ENCODE assay signal across 24 cellular contexts in genomic region chr17:20123209-20123608, GRCh38.
"Had no signal": no experiment of that assay in that cellular context is flagged by ENCODE, and none has a peak within 500 bp of the region (broad histone marks: within the 10 kb centered on the region; RNA-seq: fewer than 3 reads in every experiment).

No MANE protein-coding gene starts in this region.

- DNase-seq: activated CD4-positive, alpha-beta T cell treated with anti-CD3 and anti-CD28 coated beads, Interleukin-2, amount 50 U/mL, for 1 hour; activated CD8-positive, alpha-beta T cell treated with anti-CD3 and anti-CD28 coated beads for 36 hours; activated gamma-delta T cell treated with Interleukin-2 at 50 U/mL for 16 hours; activated naive CD4-positive, alpha-beta T cell treated with anti-CD3 and anti-CD28 coated beads, Interleukin-2, amount 50 U/mL, for 16 hours; activated T-cell treated with anti-CD3 and anti-CD28 coated beads, Interleukin-2, amount 50 U/mL, for 4 hours; amniotic stem cell; effector CD4-positive, alpha-beta T cell; foreskin keratinocyte; heart left ventricle; kidney glomerular epithelial cell; left ventricle myocardium inferior; mesendoderm; posterior cingulate gyrus; right cardiac atrium; spleen; stimulated activated naive CD4-positive, alpha-beta T cell; trophoblast cell had no signal

- H3K36me3 ChIP-seq: breast epithelium, esophagus muscularis mucosa, left ventricle myocardium inferior, spleen, thoracic aorta, vagina had no signal

- H3K27me3 ChIP-seq: breast epithelium, esophagus muscularis mucosa, heart left ventricle, spleen, vagina had no signal

- H3K9me3 ChIP-seq: breast epithelium, esophagus muscularis mucosa, heart left ventricle, left ventricle myocardium inferior, spleen, thoracic aorta, vagina had no signal

- H3K4me3 ChIP-seq: breast epithelium, esophagus muscularis mucosa, heart left ventricle, left ventricle myocardium inferior, lung, spleen, vagina had no signal

- H3K27ac ChIP-seq: breast epithelium, esophagus muscularis mucosa, foreskin keratinocyte, heart left ventricle, left ventricle myocardium inferior, spleen, vagina had no signal

- H3K4me1 ChIP-seq: breast epithelium, foreskin keratinocyte, vagina had no signal

- ATAC-seq: activated CD8-positive, alpha-beta T cell treated with anti-CD3 and anti-CD28 coated beads for 36 hours; activated T-cell treated with anti-CD3 and anti-CD28 coated beads, Interleukin-2, amount 50 U/mL, for 4 hours; activated T-helper 17 cell treated with anti-CD3 and anti-CD28 coated beads, Interleukin-2, amount 50 U/mL, for 72 hours; foreskin keratinocyte; natural killer cell treated with Interleukin-12 subunit alpha and Interleukin-12 subunit beta and Interleukin-15 and Interleukin-18, amount 100 ng/mL, for 72 hours had no signal
